In genomic region chr1:186842547-186842946, GRCh38 we compare ENCODE assay signal across 15 cellular contexts.
"Had no signal": no experiment of that assay in that cellular context is flagged by ENCODE, and none has a peak within 500 bp of the region (broad histone marks: within the 10 kb centered on the region; RNA-seq: fewer than 3 reads in every experiment).

No MANE protein-coding gene starts in this region.

- ATAC-seq: stimulated activated naive CD8-positive, alpha-beta T cell treated with anti-CD3 and anti-CD28 coated beads, Interleukin-15, Interleukin-2, amounts not matched to agents 100 U/mL and 50 U/mL, for 24 hours had no signal

- DNase-seq: activated CD4-positive, alpha-beta T cell treated with anti-CD3 and anti-CD28 coated beads, Interleukin-2, amount 10 ng/mL, durations not matched to agents 24 days and 14 days; activated CD4-positive, CD25-positive, alpha-beta regulatory T cell; activated CD8-positive, alpha-beta memory T cell treated with anti-CD3 and anti-CD28 coated beads for 24 hours; activated naive CD4-positive, alpha-beta T cell; anterior cingulate cortex; brain microvascular endothelial cell; cerebellar nuclear complex; effector memory CD4-positive, alpha-beta T cell; head of caudate nucleus; mammary epithelial cell; naive B cell; stimulated activated naive CD8-positive, alpha-beta T cell treated with anti-CD3 and anti-CD28 coated beads, Interleukin-15, Interleukin-2, amounts not matched to agents 100 U/mL and 50 U/mL, for 24 hours; SW 1271 had no signal

- H3K9me3 ChIP-seq: neutrophil had no signal

- H3K36me3 ChIP-seq: brain microvascular endothelial cell, neutrophil had no signal

- H2AFZ ChIP-seq: parathyroid adenoma had no signal

- H3K27ac ChIP-seq: brain microvascular endothelial cell, neutrophil, parathyroid adenoma had no signal

- H3K9ac ChIP-seq: parathyroid adenoma had no signal

- H3K27me3 ChIP-seq: brain microvascular endothelial cell, neutrophil had no signal
